Comparison of ENCODE assay signal across 10 cellular contexts in genomic region chr22:46792061-46792796, GRCh38. TPM values are rescaled to one million over a fixed set of nuclear protein-coding genes. Genes with fewer than 3 reads are reported as not detected.
DNase-seq lines count a peak whose midpoint lies in the region; ATAC-seq lines count a peak whose summit lies in the region.
"Had no signal": no experiment of that assay in that cellular context is flagged by ENCODE, and none has a peak within 500 bp of the region (broad histone marks: within the 10 kb centered on the region; RNA-seq: fewer than 3 reads in every experiment).

No MANE protein-coding gene starts in this region.

- no peak for DNase-seq in activated naive CD4-positive, alpha-beta T cell treated with anti-CD3 and anti-CD28 coated beads for 36 hours
- DNase-seq in activated naive CD4-positive, alpha-beta T cell treated with anti-CD3 and anti-CD28 coated beads, Interleukin-2, amount 50 U/mL, for 16 hours, result no peak
- DNase-seq in cortex of kidney (lab: John Stamatoyannopoulos, UW) (no peak), NCI-H1092 (lab: John Stamatoyannopoulos, UW) (no peak)
- DNase-seq: NCI-H1436 had no signal

- peaks cover 17% of the 10 kb centered on the region for H3K4me1 ChIP-seq in thymus (ENCODE audit: control insufficient read depth, insufficient read depth, low read length)

- H3K9me3 ChIP-seq in thymus (ENCODE audit: control insufficient read depth), result no peaks in the 10 kb centered on the region
- H3K9me3 ChIP-seq: heart left ventricle had no signal

- no peak overlapping the region for H3K4me3 ChIP-seq in thymus (ENCODE audit: low read length)

- no peaks in the 10 kb centered on the region for H3K27me3 Mint-ChIP-seq in activated naive CD4-positive, alpha-beta T cell treated with anti-CD3 and anti-CD28 coated beads for 36 hours (ENCODE audit: low read depth)
- no peaks in the 10 kb centered on the region for H3K27me3 Mint-ChIP-seq in activated naive CD8-positive, alpha-beta T cell

- no peaks in the 10 kb centered on the region for H3K9me3 Mint-ChIP-seq in activated naive CD4-positive, alpha-beta T cell treated with anti-CD3 and anti-CD28 coated beads for 36 hours
- H3K9me3 Mint-ChIP-seq in activated naive CD8-positive, alpha-beta T cell (ENCODE audit: low read depth), result no peaks in the 10 kb centered on the region

- H3K4me1 Mint-ChIP-seq in activated naive CD4-positive, alpha-beta T cell treated with anti-CD3 and anti-CD28 coated beads for 36 hours (ENCODE audit: low read depth), result peaks cover 40% of the 10 kb centered on the region
- H3K4me1 Mint-ChIP-seq in activated naive CD8-positive, alpha-beta T cell (ENCODE audit: low read depth), result peaks cover 47% of the 10 kb centered on the region

- no peak for ATAC-seq in GM19351 (IDR thresholded peaks at IDR 0.05; ENCODE audit: unreplicated experiment)

- no peaks in the 10 kb centered on the region for H3K27me3 ChIP-seq in layer of hippocampus (ENCODE audit: control insufficient read depth, insufficient read depth, low read length)
- no peaks in the 10 kb centered on the region for H3K27me3 ChIP-seq in thymus (ENCODE audit: control insufficient read depth, insufficient read depth)
- H3K27me3 ChIP-seq: heart left ventricle had no signal

- H3K27ac ChIP-seq in layer of hippocampus (ENCODE audit: low read depth, low read length), result peak overlapping the region; percentile 16
- peak overlapping the region; percentile 58 for H3K27ac ChIP-seq in thymus (ENCODE audit: low read depth)

- WGBS in thymus, result 98% methylated on average over 20 of the region's 20 CpGs

- CTCF ChIA-PET in activated naive CD4-positive, alpha-beta T cell treated with anti-CD3 and anti-CD28 coated beads for 36 hours (lab: Charles Lee), result interaction anchor here (0.7 to 2.6 kb wide), 6 partner anchors 9 to 1548 kb away, joined by 3 to 10 read pairs (median 6); no protein-coding TSS in a partner anchor

- H3K4me3 Mint-ChIP-seq in activated naive CD4-positive, alpha-beta T cell treated with anti-CD3 and anti-CD28 coated beads for 36 hours, result no peak overlapping the region
- H3K4me3 Mint-ChIP-seq in activated naive CD8-positive, alpha-beta T cell, result peak overlapping the region; percentile 80

- H3K36me3 Mint-ChIP-seq in activated naive CD4-positive, alpha-beta T cell treated with anti-CD3 and anti-CD28 coated beads for 36 hours (ENCODE audit: low read depth), result peaks cover 6% of the 10 kb centered on the region
- H3K36me3 Mint-ChIP-seq in activated naive CD8-positive, alpha-beta T cell, result peaks cover 2% of the 10 kb centered on the region

- peak overlapping the region; percentile 99 for H3K27ac Mint-ChIP-seq in activated naive CD4-positive, alpha-beta T cell treated with anti-CD3 and anti-CD28 coated beads for 36 hours
- H3K27ac Mint-ChIP-seq in activated naive CD8-positive, alpha-beta T cell, result peak overlapping the region; percentile 99

- peaks cover 38% of the 10 kb centered on the region for H3K36me3 ChIP-seq in thymus (ENCODE audit: control insufficient read depth, insufficient read depth)

- intact Hi-C loops in activated naive CD4-positive, alpha-beta T cell treated with anti-CD3 and anti-CD28 coated beads for 36 hours (cut with micrococcal nuclease), result no loop called here

RNA-seq across cellular contexts. Expression of gene TBC1D22A, which starts 29.8 kb away (rescaled TPM):
- 10 to 100 TPM; 20.1 to 21.4 TPM for total RNA-seq in activated naive CD4-positive, alpha-beta T cell treated with anti-CD3 and anti-CD28 coated beads for 36 hours
- 25.7 TPM for polyA plus RNA-seq in thymus

RNA-seq across cellular contexts. Expression of gene CERK, which starts 54.2 kb away (rescaled TPM):
- total RNA-seq in activated naive CD4-positive, alpha-beta T cell treated with anti-CD3 and anti-CD28 coated beads for 36 hours, result 10 to 100 TPM; 32.6 to 34.9 TPM
- polyA plus RNA-seq in thymus, result 47.1 TPM
